9 cellular contexts compared by ENCODE assay signal in genomic region chr22:42646569-42647525, GRCh38. TPM values are rescaled to one million over a fixed set of nuclear protein-coding genes. Genes with fewer than 3 reads are reported as not detected.
DNase-seq lines count a peak whose midpoint lies in the region; ATAC-seq and TF ChIP-seq lines count a peak whose summit lies in the region.
"Had no signal": no experiment of that assay in that cellular context is flagged by ENCODE, and none has a peak within 500 bp of the region (broad histone marks: within the 10 kb centered on the region; RNA-seq: fewer than 3 reads in every experiment).

No MANE protein-coding gene starts in this region.

- H3K9me3 ChIP-seq in mammary epithelial cell (replicated peaks; ENCODE audit: insufficient read depth, low read length) (no peaks in the 10 kb centered on the region), thyroid gland (no peaks in the 10 kb centered on the region), PC-9 (ENCODE audit: insufficient read depth, low read depth) (no peaks in the 10 kb centered on the region)

- POLR2A ChIA-PET in PC-9 (lab: Charles Lee; ENCODE audit: unreplicated experiment) = interaction anchor here (0.7 kb wide), 1 partner anchor 9 kb away, joined by 4 read pairs; no protein-coding TSS in a partner anchor

- H3K4me1 ChIP-seq in mammary epithelial cell (ENCODE audit: insufficient read depth, low read length) (peaks cover 43% of the 10 kb centered on the region), thyroid gland (peaks cover 55 to 64% of the 10 kb centered on the region in 2 donors), PC-9 (replicated peaks; ENCODE audit: insufficient read depth) (peaks cover 14% of the 10 kb centered on the region)

- in situ Hi-C loops in mammary epithelial cell (cut with MboI; ENCODE audit: low sequenced_read_pairs in 2 of 2) = no loop called here

- H3K27me3 ChIP-seq in mammary epithelial cell (ENCODE audit: insufficient read depth, low read length) (no peaks in the 10 kb centered on the region), thyroid gland (no peaks in the 10 kb centered on the region), PC-9 (ENCODE audit: insufficient read depth, low read depth) (no peaks in the 10 kb centered on the region)

- H4K20me1 ChIP-seq in mammary epithelial cell (ENCODE audit: insufficient read depth, low read length) = no peaks in the 10 kb centered on the region
- H4K20me1 ChIP-seq in PC-9 (ENCODE audit: insufficient read depth) = peaks cover 42% of the 10 kb centered on the region

- H3K9ac ChIP-seq in mammary epithelial cell (ENCODE audit: insufficient read depth, low read length) = no peak overlapping the region

- H2AFZ ChIP-seq in mammary epithelial cell (ENCODE audit: low read depth, low read length) (no peak overlapping the region), PC-9 (no peak overlapping the region)

- no peak for ATAC-seq in HG03571 (IDR thresholded peaks at IDR 0.05; ENCODE audit: unreplicated experiment)
- no peak for ATAC-seq in GM18519 (IDR thresholded peaks at IDR 0.05; ENCODE audit: low FRiP score, unreplicated experiment)

- DNase-seq in NCI-H345 (lab: John Stamatoyannopoulos, UW) = peak; percentile 22
- DNase-seq in NCI-H345 treated with DMSO at 0.1 percent for 48 hours (lab: John Stamatoyannopoulos, UW; ENCODE audit: unreplicated experiment) = no peak
- DNase-seq in mammary epithelial cell = no peak
- peak; percentile 58 to 92 for DNase-seq in lower leg skin (ENCODE audit: low spot score in 2 of 2)
- DNase-seq in thyroid gland = peak; percentile 77 to 88
- no peak for DNase-seq in PC-9

- no peaks in the 10 kb centered on the region for H3K9me2 ChIP-seq in PC-9 (ENCODE audit: insufficient read depth)

- H3K79me2 ChIP-seq in mammary epithelial cell (ENCODE audit: insufficient read depth, low read length) (peaks cover 70% of the 10 kb centered on the region), PC-9 (ENCODE audit: low read depth) (peaks cover 50% of the 10 kb centered on the region)

- no TSS peak for BruUV-seq in mammary epithelial cell (replicated peaks; lab: Mats Ljungman, UMichigan)
- no TSS peak for BruUV-seq in PC-9 (replicated peaks; lab: Mats Ljungman, UMichigan)

- 36% methylated on average over 9 of the region's 16 CpGs for WGBS in mammary epithelial cell (ENCODE audit: low coverage, missing lambda C conversion rate)
- 29 to 31% methylated on average over 16 of the region's 16 CpGs for WGBS in lower leg skin, 2 donors
- WGBS in thyroid gland, 2 donors = 23 to 25% methylated on average over 11 to 14 of the region's 16 CpGs

- dilution Hi-C loops in mammary epithelial cell (cut with HindIII; ENCODE audit: low sequenced_read_pairs) = no loop called here

- peaks cover 18% of the 10 kb centered on the region; the same call in 1 of the 2 replicates for H3F3A ChIP-seq in PC-9 (ENCODE audit: insufficient read depth, low read depth)

- H3K27ac ChIP-seq in mammary epithelial cell (ENCODE audit: insufficient read depth, low read depth, low read length) (no peak overlapping the region), thyroid gland (peak overlapping the region; percentile 84 to 96 (median 91)), PC-9 (no peak overlapping the region)

- H3K36me3 ChIP-seq in mammary epithelial cell (ENCODE audit: insufficient read depth, low read length) (no peaks in the 10 kb centered on the region), thyroid gland (no peaks in the 10 kb centered on the region), PC-9 (ENCODE audit: low read depth) (no peaks in the 10 kb centered on the region)

- intact Hi-C loops in mammary epithelial cell (cut with micrococcal nuclease) (no loop called here), lower leg skin (cut with DNase I; ENCODE audit: low total_unique reads) (no loop called here), thyroid gland (cut with DNase I) (no loop called here), PC-9 (cut with micrococcal nuclease; ENCODE audit: unreplicated experiment) (no loop called here)

- TF ChIP-seq CTCF in mammary epithelial cell (conservative IDR thresholded peaks at IDR 0.05 in 1 of 2, IDR thresholded peaks at IDR 0.05 in 1 of 2; ENCODE audit: extremely low read depth in 1 of 2, insufficient read depth in 1 of 2, low read depth in 1 of 2, low read length in 2 of 2) (no peak), lower leg skin (IDR thresholded peaks at IDR 0.05) (no peak), thyroid gland (IDR thresholded peaks at IDR 0.05) (no peak), PC-9 (conservative IDR thresholded peaks at IDR 0.05) (no peak)

- TF ChIP-seq POLR2A in lower leg skin (IDR thresholded peaks at IDR 0.05) (no peak), thyroid gland (IDR thresholded peaks at IDR 0.05) (peak in 1 of 2 donors; percentile 39)

- CTCF ChIA-PET in mammary epithelial cell (lab: Charles Lee; ENCODE audit: low non-redundant PET) (no interaction called here), PC-9 (lab: Charles Lee) (no interaction called here)

- peak overlapping the region in 2 of 3 experiments; percentile 1 to 11 for H3K4me3 ChIP-seq in mammary epithelial cell (replicated peaks in 1 of 3; ENCODE audit: insufficient read depth in 1 of 3, low read depth in 2 of 3, low read length in 3 of 3)
- no peak overlapping the region for H3K4me3 ChIP-seq in lower leg skin (ENCODE audit: low read depth, poor library complexity, severe bottlenecking)
- peak overlapping the region in 1 of 3 donors; percentile 14 for H3K4me3 ChIP-seq in thyroid gland (replicated peaks in 1 of 3)
- no peak overlapping the region for H3K4me3 ChIP-seq in PC-9

- peak overlapping the region; percentile 65 for H3K4me2 ChIP-seq in mammary epithelial cell (ENCODE audit: insufficient read depth, low read depth, low read length)
- no peak overlapping the region for H3K4me2 ChIP-seq in PC-9

RNA-seq across cellular contexts. Expression of gene CYB5R3, which starts 2.3 kb away (rescaled TPM):
- 100 to 1,000 TPM in 1 of 2 donors, 10 to 100 TPM in 1; 80.4 to 181 TPM for total RNA-seq in mammary epithelial cell
- polyA plus RNA-seq in mammary epithelial cell = 125 TPM
- polyA minus RNA-seq in mammary epithelial cell = 196 TPM
- 100 to 1,000 TPM; 122 to 182 (median 152) TPM for total RNA-seq in lower leg skin
- 100 to 1,000 TPM in 1 of 4 donors, 10 to 100 TPM in 3; 52.6 to 120 (median 75.5) TPM for total RNA-seq in thyroid gland
- total RNA-seq in PC-9 (2021) = 97.6 and 106 TPM in 2 replicates

RNA-seq across cellular contexts. Expression of gene ATP5MGL, which starts 6.4 kb away (rescaled TPM):
- 1 to 10 TPM in 1 of 2 donors, not detected in 1; 1.2 TPM for total RNA-seq in mammary epithelial cell
- not detected for polyA plus RNA-seq in mammary epithelial cell
- polyA minus RNA-seq in mammary epithelial cell = not detected
- total RNA-seq in lower leg skin = under 1 TPM in 1 of 4 donors, not detected in 3; 0.94 TPM
- not detected for total RNA-seq in thyroid gland
- 0.79 and 1.1 TPM in 2 replicates for total RNA-seq in PC-9 (2021)
- total RNA-seq: glomerular endothelial cell had no signal

RNA-seq across cellular contexts. Expression of gene POLDIP3, which starts 32.2 kb away (rescaled TPM):
- 10 to 100 TPM; 21.5 to 53.6 TPM for total RNA-seq in mammary epithelial cell
- polyA plus RNA-seq in mammary epithelial cell = 33.1 TPM
- 50.5 TPM for polyA minus RNA-seq in mammary epithelial cell
- total RNA-seq in lower leg skin = 10 to 100 TPM; 29.6 to 41.8 (median 40.8) TPM
- 10 to 100 TPM; 46.1 to 55.4 (median 49.8) TPM for total RNA-seq in thyroid gland
- 60.1 and 62.9 TPM in 2 replicates for total RNA-seq in PC-9 (2021)

Comparison
In these comparisons a context has a peak if more than half of its experiments do, and no peak if none do; other contexts are left out.
1. DNase-seq: peak in NCI-H345 (single experiment), lower leg skin (2 of 2) and thyroid gland (2 of 2); none in NCI-H345 treated with DMSO at 0.1 percent for 48 hours (single experiment), mammary epithelial cell (single experiment) and PC-9 (0 of 2).
2. H3K27ac ChIP-seq: peak in thyroid gland (3 of 3); none in mammary epithelial cell (single experiment) and PC-9 (single experiment).
3. H3K4me3 ChIP-seq: peak in mammary epithelial cell (2 of 3); none in lower leg skin (single experiment) and PC-9 (single experiment).